30 cellular contexts compared by ENCODE assay signal in genomic region chr3:30760737-30761136, GRCh38.
"Had no signal": no experiment of that assay in that cellular context is flagged by ENCODE, and none has a peak within 500 bp of the region (broad histone marks: within the 10 kb centered on the region; RNA-seq: fewer than 3 reads in every experiment).

No MANE protein-coding gene starts in this region.

- H3K27ac ChIP-seq: ascending aorta, WERI-Rb-1 had no signal

- H3K27me3 ChIP-seq: ascending aorta had no signal

- DNase-seq: activated CD4-positive, alpha-beta memory T cell treated with anti-CD3 and anti-CD28 coated beads, Interleukin-2, amount 10 ng/mL, durations not matched to agents 7 days and 5 days; activated CD4-positive, alpha-beta T cell treated with anti-CD3 and anti-CD28 coated beads for 1 hour; activated CD4-positive, alpha-beta T cell treated with anti-CD3 and anti-CD28 coated beads for 36 hours; activated CD4-positive, alpha-beta T cell treated with anti-CD3 and anti-CD28 coated beads for 48 hours; activated CD4-positive, alpha-beta T cell treated with anti-CD3 and anti-CD28 coated beads, Interleukin-2, amount 10 ng/mL, durations not matched to agents 7 days and 5 days; activated CD4-positive, alpha-beta T cell treated with anti-CD3 and anti-CD28 coated beads, Interleukin-2, amount 50 U/mL, for 48 hours; activated CD4-positive, CD25-positive, alpha-beta regulatory T cell; activated CD8-positive, alpha-beta memory T cell treated with anti-CD3 and anti-CD28 coated beads for 24 hours; activated CD8-positive, alpha-beta memory T cell treated with anti-CD3 and anti-CD28 coated beads, Interleukin-2, amount 10 ng/mL, durations not matched to agents 7 days and 5 days; activated CD8-positive, alpha-beta memory T cell treated with anti-CD3 and anti-CD28 coated beads, Interleukin-2, amount 50 U/mL, for 48 hours; activated CD8-positive, alpha-beta T cell treated with anti-CD3 and anti-CD28 coated beads, Interleukin-2, amount 10 ng/mL, durations not matched to agents 7 days and 5 days; activated effector memory CD4-positive, alpha-beta T cell treated with Interleukin-2 at 50 U/mL for 16 hours; activated gamma-delta T cell; activated naive CD4-positive, alpha-beta T cell treated with anti-CD3 and anti-CD28 coated beads, Interleukin-2, amount 10 ng/mL, durations not matched to agents 7 days and 5 days; activated naive CD4-positive, alpha-beta T cell treated with Interleukin-2 at 50 U/mL for 16 hours; activated naive CD8-positive, alpha-beta T cell treated with anti-CD3 and anti-CD28 coated beads, Interleukin-2, amount 10 ng/mL, durations not matched to agents 7 days and 5 days; activated naive CD8-positive, alpha-beta T cell treated with anti-CD3 and anti-CD28 coated beads, Interleukin-2, amount 50 U/mL, for 24 hours; activated T-cell treated with anti-CD3 and anti-CD28 coated beads, Interleukin-2, amount 50 U/mL, for 24 hours; activated T-cell treated with anti-CD3 and anti-CD28 coated beads, Interleukin-2, amount 50 U/mL, for 48 hours; amygdala; anterior cingulate cortex; central memory CD4-positive, alpha-beta T cell; T-helper 1 cell; T-helper 2 cell; T-helper 9 cell; WERI-Rb-1 had no signal

- H3K4me3 ChIP-seq: ascending aorta had no signal

- H3K4me1 ChIP-seq: ascending aorta had no signal

- FAIRE-seq: bronchial epithelial cell had no signal

- ATAC-seq: activated CD4-positive, alpha-beta T cell treated with anti-CD3 and anti-CD28 coated beads for 36 hours; activated CD4-positive, CD25-positive, alpha-beta regulatory T cell treated with anti-CD3 and anti-CD28 coated beads, Interleukin-2, amount 50 U/mL, for 24 hours; activated CD8-positive, alpha-beta memory T cell treated with anti-CD3 and anti-CD28 coated beads, Interleukin-2, amount 10 ng/mL, durations not matched to agents 7 days and 5 days; activated CD8-positive, alpha-beta T cell treated with anti-CD3 and anti-CD28 coated beads, Interleukin-2, amount 10 ng/mL, durations not matched to agents 7 days and 5 days; activated naive CD8-positive, alpha-beta T cell treated with anti-CD3 and anti-CD28 coated beads, Interleukin-2, amount 50 U/mL, for 24 hours; WTC11 had no signal

- H3K9me3 ChIP-seq: ascending aorta had no signal

- H3K36me3 ChIP-seq: ascending aorta, WERI-Rb-1 had no signal
